14 cellular contexts compared by ENCODE assay signal in genomic region chr4:60865238-60865637, GRCh38.
DNase-seq lines count a peak whose midpoint lies in the region; ATAC-seq and TF ChIP-seq lines count a peak whose summit lies in the region.
"Had no signal": no experiment of that assay in that cellular context is flagged by ENCODE, and none has a peak within 500 bp of the region (broad histone marks: within the 10 kb centered on the region; RNA-seq: fewer than 3 reads in every experiment).

No MANE protein-coding gene starts in this region.

- H2AFZ ChIP-seq in H9 (ENCODE audit: low read length) = no peak overlapping the region

- no peak overlapping the region for H4K8ac ChIP-seq in H9 (replicated peaks; ENCODE audit: insufficient read length, low read depth, low read length)

- no peaks in the 10 kb centered on the region for H3K79me2 ChIP-seq in H9 (ENCODE audit: insufficient read depth, low read length)

- H3K4me3 ChIP-seq in WERI-Rb-1 (ENCODE audit: low read depth, low read length) = no peak overlapping the region
- H3K4me3 ChIP-seq: spleen, uterus had no signal

- peak; percentile 11 for DNase-seq in AG20443 (ENCODE audit: low spot score)
- peak; percentile 31 for DNase-seq in H9
- peak; percentile 27 for DNase-seq in WERI-Rb-1
- DNase-seq in iPS-NIHi7 (ENCODE audit: extremely low spot score) = peak; percentile 63
- DNase-seq in NOMO-1 treated with DMSO at 0.1 percent for 48 hours (lab: John Stamatoyannopoulos, UW; ENCODE audit: unreplicated experiment) = no peak
- no peak for DNase-seq in dermis blood vessel endothelial cell
- no peak for DNase-seq in NCI-H1105 treated with DMSO at 0.1 percent for 48 hours (lab: John Stamatoyannopoulos, UW)
- DNase-seq: activated T-cell treated with anti-CD3 and anti-CD28 coated beads, Interleukin-2, amount 50 U/mL, for 48 hours; erythroblast; NCI-H1694; spleen; uterus had no signal

- H2AK5ac ChIP-seq in H9 (ENCODE audit: insufficient read length, low read length) = no peak overlapping the region

- H3K36me3 Mint-ChIP-seq in H9 (ENCODE audit: insufficient read depth in 1 of 3, low read depth in 3 of 3) = no peaks in the 10 kb centered on the region
- H3K36me3 Mint-ChIP-seq: natural killer cell treated with Interleukin-12 subunit alpha and Interleukin-12 subunit beta and Interleukin-15 and Interleukin-18, amount 100 ng/mL, for 72 hours had no signal

- no peak overlapping the region for H3K4ac ChIP-seq in H9 (ENCODE audit: low read depth, low read length)

- no CpG with 5 or more reads among the region's 4 CpGs for WGBS in H9 (ENCODE audit: extremely low coverage, insufficient read length, low lambda C conversion rate)

- H3K27me3 ChIP-seq in H9 (ENCODE audit: insufficient read depth, low read length) (no peaks in the 10 kb centered on the region), WERI-Rb-1 (ENCODE audit: insufficient read depth, low read depth, severe bottlenecking) (no peaks in the 10 kb centered on the region)
- H3K27me3 ChIP-seq: spleen, uterus had no signal

- no peak overlapping the region for H3K56ac ChIP-seq in H9 (ENCODE audit: insufficient read length, low read depth, low read length)

- no peak overlapping the region for H4K5ac ChIP-seq in H9 (ENCODE audit: insufficient read length, low read depth, low read length)

- no peak overlapping the region for H2BK5ac ChIP-seq in H9 (ENCODE audit: insufficient read length, low read length)

- no peak overlapping the region for H3K4me2 ChIP-seq in H9 (ENCODE audit: insufficient read depth, insufficient read length, low read length)

- H3K9me3 ChIP-seq in H9 (ENCODE audit: control insufficient read depth, low read depth, low read length) = no peaks in the 10 kb centered on the region
- no peaks in the 10 kb centered on the region for H3K9me3 ChIP-seq in WERI-Rb-1 (ENCODE audit: severe bottlenecking)
- H3K9me3 ChIP-seq: spleen, uterus had no signal

- no peak overlapping the region for H3K18ac ChIP-seq in H9 (ENCODE audit: insufficient read length, low read depth, low read length)

- H3T11ph ChIP-seq in H9 (ENCODE audit: low read length) = no peak overlapping the region

- H3K27me3 Mint-ChIP-seq in H9 (ENCODE audit: low read depth) = no peaks in the 10 kb centered on the region
- H3K27me3 Mint-ChIP-seq: natural killer cell treated with Interleukin-12 subunit alpha and Interleukin-12 subunit beta and Interleukin-15 and Interleukin-18, amount 100 ng/mL, for 72 hours had no signal

- no peak overlapping the region for H3K23ac ChIP-seq in H9 (ENCODE audit: insufficient read length, low read depth, low read length)

- H3K79me1 ChIP-seq in H9 (ENCODE audit: insufficient read depth, low read depth, low read length, poor library complexity, severe bottlenecking) = no peaks in the 10 kb centered on the region

- H3K27ac ChIP-seq in H9 (ENCODE audit: insufficient read length, low read depth, low read length) (no peak overlapping the region), WERI-Rb-1 (no peak overlapping the region)
- H3K27ac ChIP-seq: spleen, uterus had no signal

- no peaks in the 10 kb centered on the region for H4K20me1 ChIP-seq in H9 (ENCODE audit: control insufficient read depth, insufficient read depth, insufficient read length)

- no peak overlapping the region for H2BK20ac ChIP-seq in H9 (ENCODE audit: low read depth, low read length, poor library complexity, severe bottlenecking)

- peak; percentile 61; the same call in 2 of the 3 replicates for TF ChIP-seq CTCF in H9 (conservative IDR thresholded peaks at IDR 0.05)
- TF ChIP-seq CTCF in WERI-Rb-1 (IDR thresholded peaks at IDR 0.05; ENCODE audit: low read depth, low read length) = peak; percentile 35

- H3K27ac Mint-ChIP-seq in H9 = no peak overlapping the region
- H3K27ac Mint-ChIP-seq: natural killer cell treated with Interleukin-12 subunit alpha and Interleukin-12 subunit beta and Interleukin-15 and Interleukin-18, amount 100 ng/mL, for 72 hours had no signal

- H2BK15ac ChIP-seq in H9 (ENCODE audit: low read depth, low read length) = no peak overlapping the region

- H3K4me1 ChIP-seq in H9 (ENCODE audit: insufficient read depth, low read length) = no peaks in the 10 kb centered on the region
- H3K4me1 ChIP-seq: spleen, uterus had no signal

- no peak overlapping the region for H4K91ac ChIP-seq in H9 (ENCODE audit: insufficient read length, low read depth, low read length)

- no peak overlapping the region for H2BK120ac ChIP-seq in H9 (ENCODE audit: low read depth, low read length, poor library complexity, severe bottlenecking)

- H3K4me3 Mint-ChIP-seq in H9 = no peak overlapping the region
- H3K4me3 Mint-ChIP-seq: natural killer cell treated with Interleukin-12 subunit alpha and Interleukin-12 subunit beta and Interleukin-15 and Interleukin-18, amount 100 ng/mL, for 72 hours had no signal

- no peaks in the 10 kb centered on the region for H3K9me3 Mint-ChIP-seq in H9

- ATAC-seq in HG02938 (IDR thresholded peaks at IDR 0.05; ENCODE audit: unreplicated experiment) = no peak
- ATAC-seq: natural killer cell treated with Interleukin-12 subunit alpha and Interleukin-12 subunit beta and Interleukin-15 and Interleukin-18, amount 100 ng/mL, for 72 hours had no signal

- H3K4me1 Mint-ChIP-seq in H9 = no peaks in the 10 kb centered on the region

- no peak overlapping the region for H3K14ac ChIP-seq in H9 (ENCODE audit: insufficient read depth, low read length)

- H3K9ac ChIP-seq in H9 (ENCODE audit: extremely low read depth, insufficient read length, low read length) = no peak overlapping the region

- no peaks in the 10 kb centered on the region for H3K36me3 ChIP-seq in WERI-Rb-1
- H3K36me3 ChIP-seq: spleen, uterus had no signal

- H3K23me2 ChIP-seq in H9 (ENCODE audit: insufficient read length, low read depth, low read length, poor library complexity, severe bottlenecking) = no peaks in the 10 kb centered on the region

- H2BK12ac ChIP-seq in H9 (ENCODE audit: insufficient read length, low read depth, low read length) = no peak overlapping the region

Comparison
In these comparisons a context has a peak if more than half of its experiments do, and no peak if none do; other contexts are left out.
1. DNase-seq: peak in AG20443 (single experiment), H9 (single experiment), WERI-Rb-1 (single experiment) and iPS-NIHi7 (single experiment); none in NOMO-1 treated with DMSO at 0.1 percent for 48 hours (single experiment), dermis blood vessel endothelial cell (single experiment) and NCI-H1105 treated with DMSO at 0.1 percent for 48 hours (single experiment).